Comparison of ENCODE assay signal across 18 cellular contexts in the genomic region with DNA sequence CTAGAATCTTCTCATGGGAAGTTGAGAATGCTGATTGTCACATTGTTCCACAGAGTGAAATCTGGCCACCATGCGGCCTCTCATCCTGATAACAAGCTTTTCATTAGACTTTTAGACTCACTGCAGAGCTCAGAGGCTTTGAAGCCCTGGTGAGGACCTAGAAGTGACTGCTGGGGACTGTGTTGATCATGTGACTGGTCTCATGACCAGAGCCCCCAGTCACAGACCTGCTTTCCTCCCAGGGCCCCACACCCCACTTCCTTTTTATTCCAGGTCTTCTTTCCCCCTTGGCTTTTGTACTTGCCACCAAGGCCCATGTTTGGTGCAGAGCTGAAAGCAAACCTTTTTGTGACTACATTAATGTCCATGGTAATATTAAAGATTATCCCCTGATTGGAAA.
"Had no signal": no experiment of that assay in that cellular context is flagged by ENCODE, and none has a peak within 500 bp of the region (broad histone marks: within the 10 kb centered on the region; RNA-seq: fewer than 3 reads in every experiment).

No MANE protein-coding gene starts in this region.

- H3K9me3 ChIP-seq: body of pancreas, lower lobe of right lung, stomach had no signal

- H3K4me3 ChIP-seq: body of pancreas, lower lobe of right lung, stomach had no signal

- H3K27me3 ChIP-seq: body of pancreas, stomach had no signal

- H3K4me1 ChIP-seq: lower lobe of right lung had no signal

- FAIRE-seq: colon, frontal cortex had no signal

- H3K36me3 ChIP-seq: lower lobe of right lung, stomach had no signal

- H3K27ac ChIP-seq: body of pancreas, lower lobe of right lung, stomach had no signal

- ATAC-seq: activated CD4-positive, CD25-positive, alpha-beta regulatory T cell treated with anti-CD3 and anti-CD28 coated beads, Interleukin-2, amount 50 U/mL, for 24 hours; activated CD8-positive, alpha-beta T cell treated with anti-CD3 and anti-CD28 coated beads, Interleukin-2, amount 10 ng/mL, durations not matched to agents 7 days and 5 days; body of pancreas; left colon; lower lobe of right lung; natural killer cell treated with Interleukin-12 subunit alpha and Interleukin-12 subunit beta and Interleukin-15 and Interleukin-18, amount 100 ng/mL, for 72 hours had no signal

- DNase-seq: activated CD4-positive, alpha-beta T cell treated with anti-CD3 and anti-CD28 coated beads, Interleukin-2, amount 10 ng/mL, durations not matched to agents 7 days and 5 days; activated CD8-positive, alpha-beta T cell treated with anti-CD3 and anti-CD28 coated beads, Interleukin-2, amount 10 ng/mL, durations not matched to agents 7 days and 5 days; activated naive CD4-positive, alpha-beta T cell treated with Interleukin-2 at 50 U/mL for 16 hours; activated naive CD8-positive, alpha-beta T cell treated with anti-CD3 and anti-CD28 coated beads, Interleukin-2, amount 10 ng/mL, durations not matched to agents 7 days and 5 days; activated T-cell treated with anti-CD3 and anti-CD28 coated beads, Interleukin-2, amount 50 U/mL, for 24 hours; body of pancreas; caudate nucleus; erythroblast; hypothalamus; left colon; lower lobe of right lung; stomach; T1000; trophoblast cell had no signal
